ENCODE assay signal across 1 cellular context in genomic region chr12:57811028-57811755, GRCh38.
TF ChIP-seq lines count a peak whose summit lies in the region.

No MANE protein-coding gene starts in this region.

TF ChIP-seq in A549, 52 proteins besides CTCF, POLR2A, EP300 and RAD21:
- TF ChIP-seq REST (IDR thresholded peaks at IDR 0.05) = no peak
- no peak for TF ChIP-seq EHF (CRISPR knock-in tag; IDR thresholded peaks at IDR 0.05)
- no peak for TF ChIP-seq MAX (IDR thresholded peaks at IDR 0.05)
- no peak for TF ChIP-seq SREBF2 (IDR thresholded peaks at IDR 0.05)
- TF ChIP-seq POLR2AphosphoS2 (conservative IDR thresholded peaks at IDR 0.05; ENCODE audit: low read length) = no peak
- TF ChIP-seq MAFK (IDR thresholded peaks at IDR 0.05; ENCODE audit: partially characterized antibody) = no peak
- TF ChIP-seq HOXB13 (CRISPR knock-in tag; IDR thresholded peaks at IDR 0.05; ENCODE audit: low read depth) = no peak
- no peak for TF ChIP-seq CBX8 (IDR thresholded peaks at IDR 0.05)
- TF ChIP-seq GATA3 (IDR thresholded peaks at IDR 0.05; ENCODE audit: borderline replicate concordance) = no peak
- TF ChIP-seq RARB (CRISPR knock-in tag; IDR thresholded peaks at IDR 0.05) = no peak
- TF ChIP-seq NPAS2 (CRISPR knock-in tag; IDR thresholded peaks at IDR 0.05; ENCODE audit: borderline replicate concordance) = no peak
- no peak for TF ChIP-seq MYC (IDR thresholded peaks at IDR 0.05; ENCODE audit: borderline replicate concordance, low read length)
- no peak for TF ChIP-seq FOSL2 (IDR thresholded peaks at IDR 0.05)
- TF ChIP-seq FOSL2 (CRISPR knock-in tag; IDR thresholded peaks at IDR 0.05) = no peak
- no peak for TF ChIP-seq RCOR1 (IDR thresholded peaks at IDR 0.05; ENCODE audit: low read depth, low read length)
TF ChIP-seq in A549: peak in this region for 0.
